In the genomic region with DNA sequence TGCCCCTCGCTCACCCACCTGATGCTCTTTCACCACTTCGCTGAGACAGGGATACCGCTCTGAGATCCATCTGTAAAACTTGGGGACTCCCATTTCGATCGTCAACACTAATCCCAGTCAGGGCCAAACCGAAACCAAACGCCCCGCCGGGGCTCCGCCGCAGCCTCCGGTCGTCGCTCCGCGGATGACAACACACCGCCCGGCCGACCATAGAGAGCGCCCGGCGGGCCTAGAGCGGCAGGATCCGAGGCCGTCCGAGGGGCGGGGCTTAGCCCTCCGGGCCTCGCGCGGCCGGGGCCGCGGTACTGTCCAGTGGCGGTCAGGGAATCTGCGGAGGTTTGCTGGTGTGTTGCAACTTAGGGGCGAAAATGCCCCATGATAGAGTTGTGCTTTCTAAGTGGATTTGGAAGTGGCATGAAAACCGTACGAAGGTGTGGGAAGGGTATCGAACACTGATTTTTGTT, we compare ENCODE assay signal across 8 cellular contexts. TPM values are rescaled to one million over a fixed set of nuclear protein-coding genes. Genes with fewer than 3 reads are reported as not detected.
DNase-seq lines count a peak whose midpoint lies in the region; ATAC-seq, FAIRE-seq and TF ChIP-seq lines count a peak whose summit lies in the region.

A gene with protein sequence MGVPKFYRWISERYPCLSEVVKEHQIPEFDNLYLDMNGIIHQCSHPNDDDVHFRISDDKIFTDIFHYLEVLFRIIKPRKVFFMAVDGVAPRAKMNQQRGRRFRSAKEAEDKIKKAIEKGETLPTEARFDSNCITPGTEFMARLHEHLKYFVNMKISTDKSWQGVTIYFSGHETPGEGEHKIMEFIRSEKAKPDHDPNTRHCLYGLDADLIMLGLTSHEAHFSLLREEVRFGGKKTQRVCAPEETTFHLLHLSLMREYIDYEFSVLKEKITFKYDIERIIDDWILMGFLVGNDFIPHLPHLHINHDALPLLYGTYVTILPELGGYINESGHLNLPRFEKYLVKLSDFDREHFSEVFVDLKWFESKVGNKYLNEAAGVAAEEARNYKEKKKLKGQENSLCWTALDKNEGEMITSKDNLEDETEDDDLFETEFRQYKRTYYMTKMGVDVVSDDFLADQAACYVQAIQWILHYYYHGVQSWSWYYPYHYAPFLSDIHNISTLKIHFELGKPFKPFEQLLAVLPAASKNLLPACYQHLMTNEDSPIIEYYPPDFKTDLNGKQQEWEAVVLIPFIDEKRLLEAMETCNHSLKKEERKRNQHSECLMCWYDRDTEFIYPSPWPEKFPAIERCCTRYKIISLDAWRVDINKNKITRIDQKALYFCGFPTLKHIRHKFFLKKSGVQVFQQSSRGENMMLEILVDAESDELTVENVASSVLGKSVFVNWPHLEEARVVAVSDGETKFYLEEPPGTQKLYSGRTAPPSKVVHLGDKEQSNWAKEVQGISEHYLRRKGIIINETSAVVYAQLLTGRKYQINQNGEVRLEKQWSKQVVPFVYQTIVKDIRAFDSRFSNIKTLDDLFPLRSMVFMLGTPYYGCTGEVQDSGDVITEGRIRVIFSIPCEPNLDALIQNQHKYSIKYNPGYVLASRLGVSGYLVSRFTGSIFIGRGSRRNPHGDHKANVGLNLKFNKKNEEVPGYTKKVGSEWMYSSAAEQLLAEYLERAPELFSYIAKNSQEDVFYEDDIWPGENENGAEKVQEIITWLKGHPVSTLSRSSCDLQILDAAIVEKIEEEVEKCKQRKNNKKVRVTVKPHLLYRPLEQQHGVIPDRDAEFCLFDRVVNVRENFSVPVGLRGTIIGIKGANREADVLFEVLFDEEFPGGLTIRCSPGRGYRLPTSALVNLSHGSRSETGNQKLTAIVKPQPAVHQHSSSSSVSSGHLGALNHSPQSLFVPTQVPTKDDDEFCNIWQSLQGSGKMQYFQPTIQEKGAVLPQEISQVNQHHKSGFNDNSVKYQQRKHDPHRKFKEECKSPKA (N-terminal part only) (minus strand): TSS at position 186 of the 464 bp plus-strand sequence. CDS start 93 bp downstream, at position 93.

- peak within 1 kb of the TSS; percentile 98 for H3K27ac ChIP-seq in ascending aorta
- H3K27ac ChIP-seq in right cardiac atrium (ENCODE audit: low read length): peak within 1 kb of the TSS; percentile 76

- H3K9me3 ChIP-seq in ascending aorta (no peaks in the 10 kb centered on the region), right cardiac atrium (ENCODE audit: control insufficient read depth, low read length) (no peaks in the 10 kb centered on the region)

- peaks cover 0 to 6% of the 10 kb centered on the region in 2 donors for H3K4me1 ChIP-seq in ascending aorta
- H3K4me1 ChIP-seq in right cardiac atrium (ENCODE audit: control insufficient read depth, insufficient read depth, low read length): peaks cover 3% of the 10 kb centered on the region

- intact Hi-C loops in ascending aorta (cut with DNase I) (loop anchor here (1.0 to 10.0 kb wide), 7 partner anchors 130 to 1527 kb away; a partner anchor contains a TSS), right cardiac atrium (cut with DNase I) (no loop called here)

- no peak for FAIRE-seq in urothelium cell line (lab: Jason Lieb, UNC)

- no peaks in the 10 kb centered on the region for H3K27me3 Mint-ChIP-seq in T-helper 2 cell treated with Interferon-gamma antibody and Interleukin-4, amounts not matched to agents 5 μg/mL and 100 μg/mL, for 36 hours (ENCODE audit: low read depth)

- H3K9me3 Mint-ChIP-seq in T-helper 2 cell treated with Interferon-gamma antibody and Interleukin-4, amounts not matched to agents 5 μg/mL and 100 μg/mL, for 36 hours: no peaks in the 10 kb centered on the region

- under 1% methylated on average over 40 of the region's 40 CpGs for WGBS in right cardiac atrium

- H3K4me3 ChIP-seq in ascending aorta (peak within 1 kb of the TSS; percentile 88 to 90), right cardiac atrium (ENCODE audit: low read length) (peak within 1 kb of the TSS; percentile 91)

- TF ChIP-seq CTCF in ascending aorta (IDR thresholded peaks at IDR 0.05): no peak

- peaks cover 26% of the 10 kb centered on the region for H3K36me3 Mint-ChIP-seq in T-helper 2 cell treated with Interferon-gamma antibody and Interleukin-4, amounts not matched to agents 5 μg/mL and 100 μg/mL, for 36 hours (ENCODE audit: low read depth)

- DNase-seq in NCI-H2029 (lab: John Stamatoyannopoulos, UW): peak; percentile 85
- peak; percentile 93 for DNase-seq in T-helper 2 cell treated with Interferon-gamma antibody and Interleukin-4, amounts not matched to agents 5 μg/mL and 100 μg/mL, for 36 hours (ENCODE audit: low spot score)
- DNase-seq in ascending aorta (ENCODE audit: low spot score in 2 of 2): peak; percentile 83 to 98
- DNase-seq in right cardiac atrium: peak; percentile 97 to 99 (median 99)
- peak; percentile 81 for DNase-seq in pulmonary artery endothelial cell (ENCODE audit: low read depth, low spot score)
- DNase-seq in urothelium cell line (ENCODE audit: low spot score): peak; percentile 96

- H3K27ac Mint-ChIP-seq in T-helper 2 cell treated with Interferon-gamma antibody and Interleukin-4, amounts not matched to agents 5 μg/mL and 100 μg/mL, for 36 hours: peak within 1 kb of the TSS; percentile 98

- ATAC-seq in GM18505 (IDR thresholded peaks at IDR 0.05; ENCODE audit: unreplicated experiment): peak; percentile 86
- peak; percentile 92 for ATAC-seq in HG02970 (IDR thresholded peaks at IDR 0.05; ENCODE audit: low FRiP score, unreplicated experiment)
- peak; percentile 100 for ATAC-seq in right cardiac atrium

- TF ChIP-seq POLR2A in GM18505 (IDR thresholded peaks at IDR 0.05; ENCODE audit: borderline replicate concordance, extremely low read depth, insufficient read depth, insufficient read length): peak; percentile 95

- H3K4me3 Mint-ChIP-seq in T-helper 2 cell treated with Interferon-gamma antibody and Interleukin-4, amounts not matched to agents 5 μg/mL and 100 μg/mL, for 36 hours: peak within 1 kb of the TSS; percentile 93

- H3K4me1 Mint-ChIP-seq in T-helper 2 cell treated with Interferon-gamma antibody and Interleukin-4, amounts not matched to agents 5 μg/mL and 100 μg/mL, for 36 hours (ENCODE audit: low read depth): peaks cover 24% of the 10 kb centered on the region

- peaks cover 0 to 6% of the 10 kb centered on the region in 2 donors for H3K36me3 ChIP-seq in ascending aorta

- no peaks in the 10 kb centered on the region for H3K27me3 ChIP-seq in ascending aorta
- no peaks in the 10 kb centered on the region for H3K27me3 ChIP-seq in right cardiac atrium (ENCODE audit: control insufficient read depth, insufficient read depth)

RNA-seq across cellular contexts. Expression of the gene that starts here (rescaled TPM):
- total RNA-seq in ascending aorta (10.1 TPM), right cardiac atrium (10 to 100 TPM; 17.2 to 27.5 (median 24.5) TPM), pulmonary artery endothelial cell (56.1 and 61.8 TPM in 2 replicates)
- polyA plus RNA-seq in right cardiac atrium: 4.6 TPM

Comparison
In these comparisons a context has a peak if more than half of its experiments do, and no peak if none do; other contexts are left out.
1. Peak in every context shown above with its lines: DNase-seq, ATAC-seq, H3K4me3 ChIP-seq and H3K27ac ChIP-seq.